In genomic region chr19:53903055-53903680, GRCh38 we compare ENCODE assay signal across 10 cellular contexts. TPM values are rescaled to one million over a fixed set of nuclear protein-coding genes. Genes with fewer than 3 reads are reported as not detected.
DNase-seq lines count a peak whose midpoint lies in the region; ATAC-seq and TF ChIP-seq lines count a peak whose summit lies in the region.
"Had no signal": no experiment of that assay in that cellular context is flagged by ENCODE, and none has a peak within 500 bp of the region (broad histone marks: within the 10 kb centered on the region; RNA-seq: fewer than 3 reads in every experiment).

No MANE protein-coding gene starts in this region.

- peaks cover 39 to 58% of the 10 kb centered on the region in 2 donors for H3K27me3 Mint-ChIP-seq in CD4-positive, alpha-beta memory T cell
- H3K27me3 Mint-ChIP-seq in activated B cell treated with CpG ODN at 0.5 μM for 24 hours, result peaks cover 62% of the 10 kb centered on the region

- intact Hi-C loops in CD4-positive, alpha-beta memory T cell (cut with micrococcal nuclease), result loop anchor here (1.0 to 10.0 kb wide), 2 partner anchors 24 to 122 kb away; no protein-coding TSS in a partner anchor
- intact Hi-C loops in activated B cell treated with CpG ODN at 0.5 μM for 24 hours (cut with micrococcal nuclease), result no loop called here

- H3K4me1 Mint-ChIP-seq in CD4-positive, alpha-beta memory T cell, result peaks cover 13 to 36% (median 18%) of the 10 kb centered on the region in 4 donors
- H3K4me1 Mint-ChIP-seq in activated B cell treated with CpG ODN at 0.5 μM for 24 hours, result peaks cover 16% of the 10 kb centered on the region

- no peaks in the 10 kb centered on the region for H3K9me3 ChIP-seq in CD4-positive, alpha-beta memory T cell (ENCODE audit: control insufficient read depth in 1 of 2, low read length in 2 of 2)

- peaks cover 8% of the 10 kb centered on the region for H3K4me1 ChIP-seq in CD4-positive, alpha-beta memory T cell (ENCODE audit: insufficient read depth, low read length)

- H3K36me3 ChIP-seq in CD4-positive, alpha-beta memory T cell (ENCODE audit: insufficient read depth, low read length), result no peaks in the 10 kb centered on the region

- H3K27ac Mint-ChIP-seq in CD4-positive, alpha-beta memory T cell, result peak overlapping the region in 2 of 7 donors; percentile 51 to 83
- peak overlapping the region; percentile 46 for H3K27ac Mint-ChIP-seq in activated B cell treated with CpG ODN at 0.5 μM for 24 hours

- H3K27ac ChIP-seq in CD4-positive, alpha-beta memory T cell (ENCODE audit: low read depth, low read length), result no peak overlapping the region
- no peak overlapping the region for H3K27ac ChIP-seq in caudate nucleus (ENCODE audit: low read depth, low read length)
- H3K27ac ChIP-seq: parathyroid adenoma had no signal

- DNase-seq in CD4-positive, alpha-beta memory T cell, result peak; percentile 48 to 58 (median 57)
- peak; percentile 38 for DNase-seq in HPDE6-E6E7 (ENCODE audit: extremely low spot score)
- DNase-seq in activated B cell treated with CpG ODN at 0.5 μM for 24 hours, result no peak
- DNase-seq in iPS-NIHi11 (ENCODE audit: low spot score), result peak; percentile 55
- no peak for DNase-seq in NCI-H82 treated with DMSO at 0.1 percent for 48 hours (lab: John Stamatoyannopoulos, UW; ENCODE audit: unreplicated experiment)
- DNase-seq in caudate nucleus (lab: John Stamatoyannopoulos, UW), result no peak

- no peaks in the 10 kb centered on the region for H3K36me3 Mint-ChIP-seq in CD4-positive, alpha-beta memory T cell
- H3K36me3 Mint-ChIP-seq in activated B cell treated with CpG ODN at 0.5 μM for 24 hours (ENCODE audit: low read depth), result no peaks in the 10 kb centered on the region

- H3K27me3 ChIP-seq in CD4-positive, alpha-beta memory T cell (ENCODE audit: insufficient read depth, low read length), result peaks cover 14% of the 10 kb centered on the region

- H3K9me3 Mint-ChIP-seq in CD4-positive, alpha-beta memory T cell, result peaks cover 0 to 10% (median 1%) of the 10 kb centered on the region in 8 donors
- no peaks in the 10 kb centered on the region for H3K9me3 Mint-ChIP-seq in activated B cell treated with CpG ODN at 0.5 μM for 24 hours

- CTCF ChIA-PET in CD4-positive, alpha-beta memory T cell (lab: Charles Lee; ENCODE audit: partially characterized antibody), result interaction anchor here (1.1 to 1.8 kb wide), 3 partner anchors 10 to 121 kb away, joined by 3 to 5 read pairs (median 3); no protein-coding TSS in a partner anchor
- CTCF ChIA-PET in activated B cell treated with CpG ODN at 0.5 μM for 24 hours (lab: Charles Lee), result no interaction called here

- ATAC-seq in activated B cell treated with CpG ODN at 0.5 μM for 24 hours (ENCODE audit: low read depth) (no peak), HG03135 (IDR thresholded peaks at IDR 0.05; ENCODE audit: unreplicated experiment) (no peak), GM21529 (IDR thresholded peaks at IDR 0.05; ENCODE audit: unreplicated experiment) (no peak)

- H3K4me3 Mint-ChIP-seq in CD4-positive, alpha-beta memory T cell, result peak overlapping the region in 1 of 8 donors; percentile 21
- H3K4me3 Mint-ChIP-seq in activated B cell treated with CpG ODN at 0.5 μM for 24 hours, result no peak overlapping the region

- H3K4me3 ChIP-seq in CD4-positive, alpha-beta memory T cell (ENCODE audit: low read length in 2 of 2), result no peak overlapping the region

- no peak for TF ChIP-seq CTCF in activated B cell treated with CpG ODN at 0.5 μM for 24 hours (IDR thresholded peaks at IDR 0.05)

- POLR2A ChIA-PET in CD4-positive, alpha-beta memory T cell (lab: Charles Lee; ENCODE audit: partially characterized antibody), result no interaction called here
- POLR2A ChIA-PET in activated B cell treated with CpG ODN at 0.5 μM for 24 hours (lab: Charles Lee), result no interaction called here

RNA-seq across cellular contexts. Expression of gene CACNG7, which starts 5.9 kb away (rescaled TPM):
- total RNA-seq in CD4-positive, alpha-beta memory T cell, result not detected
- polyA plus RNA-seq in CD4-positive, alpha-beta memory T cell, result not detected
- total RNA-seq in activated B cell treated with CpG ODN at 0.5 μM for 24 hours, result not detected in 2 replicates
- total RNA-seq: subcutaneous adipose tissue had no signal

RNA-seq across cellular contexts. Expression of gene PRKCG, which starts 21.2 kb away (rescaled TPM):
- total RNA-seq in CD4-positive, alpha-beta memory T cell, result not detected
- polyA plus RNA-seq in CD4-positive, alpha-beta memory T cell, result under 1 TPM in 1 of 2 donors, not detected in 1; 0.06 TPM
- total RNA-seq in activated B cell treated with CpG ODN at 0.5 μM for 24 hours, result not detected in 2 replicates
- total RNA-seq: subcutaneous adipose tissue had no signal

RNA-seq across cellular contexts. Expression of gene MYADM, which starts 35.5 kb away (rescaled TPM):
- total RNA-seq in CD4-positive, alpha-beta memory T cell, result 10 to 100 TPM; 42.1 to 45.8 TPM
- 10 to 100 TPM; 38.5 to 67.9 TPM for polyA plus RNA-seq in CD4-positive, alpha-beta memory T cell
- total RNA-seq in activated B cell treated with CpG ODN at 0.5 μM for 24 hours, result 10.9 and 12.9 TPM in 2 replicates

RNA-seq across cellular contexts. Expression of gene CACNG8, which starts 59.6 kb away (rescaled TPM):
- total RNA-seq in CD4-positive, alpha-beta memory T cell, result not detected
- polyA plus RNA-seq in CD4-positive, alpha-beta memory T cell, result not detected
- total RNA-seq in activated B cell treated with CpG ODN at 0.5 μM for 24 hours, result not detected in 2 replicates

Comparison
In these comparisons a context has a peak if more than half of its experiments do, and no peak if none do; other contexts are left out.
1. DNase-seq: peak in CD4-positive, alpha-beta memory T cell (5 of 5), HPDE6-E6E7 (single experiment) and iPS-NIHi11 (single experiment); none in activated B cell treated with CpG ODN at 0.5 μM for 24 hours (single experiment), NCI-H82 treated with DMSO at 0.1 percent for 48 hours (single experiment) and caudate nucleus (0 of 61).